16 cellular contexts compared by ENCODE assay signal in the genomic region with DNA sequence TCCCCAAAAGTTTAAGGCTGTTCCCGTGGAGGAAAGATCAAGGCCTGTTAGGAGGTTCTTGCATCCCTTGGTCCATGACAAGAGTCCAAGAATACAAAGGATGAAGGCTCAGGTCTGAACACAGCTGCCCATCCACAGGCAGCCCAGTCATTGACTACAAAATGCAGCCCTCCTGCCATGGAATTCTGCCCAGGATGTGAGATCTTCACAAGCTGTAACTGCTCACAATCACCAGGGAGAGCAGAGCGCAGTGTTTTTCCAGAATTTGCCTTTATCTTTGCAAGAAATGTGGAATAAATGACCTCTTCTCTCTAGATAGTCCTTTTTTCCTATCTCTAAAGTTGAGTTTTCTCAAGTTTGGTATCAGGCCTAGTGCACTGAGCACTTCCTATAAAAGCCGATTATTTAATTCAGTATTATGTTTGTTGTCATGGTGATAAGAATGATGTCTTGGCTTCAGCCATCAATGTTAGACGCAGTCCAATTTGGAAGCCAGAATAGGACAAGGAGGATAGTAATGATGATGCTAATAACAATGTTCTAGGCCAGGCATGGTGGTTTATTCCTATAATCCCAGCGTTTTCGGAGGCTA.
"Had no signal": no experiment of that assay in that cellular context is flagged by ENCODE, and none has a peak within 500 bp of the region (broad histone marks: within the 10 kb centered on the region; RNA-seq: fewer than 3 reads in every experiment).

No MANE protein-coding gene starts in this region.

- H3K27me3 ChIP-seq: ascending aorta, cardiac muscle cell had no signal

- H3K27me3 Mint-ChIP-seq: activated CD4-positive, alpha-beta memory T cell treated with anti-CD3 and anti-CD28 coated beads, Interleukin-2, amount 10 ng/mL, durations not matched to agents 7 days and 5 days; activated CD4-positive, alpha-beta T cell treated with anti-CD3 and anti-CD28 coated beads for 36 hours; naive thymus-derived CD4-positive, alpha-beta T cell; stimulated activated naive CD8-positive, alpha-beta T cell treated with anti-CD3 and anti-CD28 coated beads, Interleukin-15, Interleukin-2, amounts not matched to agents 100 ng/mL and 50 ng/mL, for 24 hours; T-cell had no signal

- H3K27ac Mint-ChIP-seq: activated CD4-positive, alpha-beta memory T cell treated with anti-CD3 and anti-CD28 coated beads, Interleukin-2, amount 10 ng/mL, durations not matched to agents 7 days and 5 days; activated CD4-positive, alpha-beta T cell treated with anti-CD3 and anti-CD28 coated beads for 36 hours; activated T-cell treated with anti-CD3 and anti-CD28 coated beads, Interleukin-2, amount 50 U/mL, for 72 hours; stimulated activated naive CD8-positive, alpha-beta T cell treated with anti-CD3 and anti-CD28 coated beads, Interleukin-15, Interleukin-2, amounts not matched to agents 100 ng/mL and 50 ng/mL, for 24 hours; T-cell had no signal

- H3K9me3 Mint-ChIP-seq: activated CD4-positive, alpha-beta memory T cell treated with anti-CD3 and anti-CD28 coated beads, Interleukin-2, amount 10 ng/mL, durations not matched to agents 7 days and 5 days; activated T-cell treated with anti-CD3 and anti-CD28 coated beads, Interleukin-2, amount 50 U/mL, for 72 hours; T-cell had no signal

- H3K36me3 ChIP-seq: ascending aorta, cardiac muscle cell, thoracic aorta, WERI-Rb-1 had no signal

- H3K4me3 ChIP-seq: ascending aorta, cardiac muscle cell, SK-N-MC, thoracic aorta had no signal

- H3K36me3 Mint-ChIP-seq: T-cell had no signal

- H3K9me3 ChIP-seq: ascending aorta, thoracic aorta had no signal

- H3K4me3 Mint-ChIP-seq: activated CD4-positive, alpha-beta memory T cell treated with anti-CD3 and anti-CD28 coated beads, Interleukin-2, amount 10 ng/mL, durations not matched to agents 7 days and 5 days; activated CD4-positive, alpha-beta T cell treated with anti-CD3 and anti-CD28 coated beads for 36 hours; activated T-cell treated with anti-CD3 and anti-CD28 coated beads, Interleukin-2, amount 50 U/mL, for 72 hours; naive thymus-derived CD4-positive, alpha-beta T cell; stimulated activated naive CD8-positive, alpha-beta T cell treated with anti-CD3 and anti-CD28 coated beads, Interleukin-15, Interleukin-2, amounts not matched to agents 100 ng/mL and 50 ng/mL, for 24 hours; T-cell had no signal

- ATAC-seq: activated CD4-positive, alpha-beta T cell treated with anti-CD3 and anti-CD28 coated beads for 36 hours; activated T-cell treated with anti-CD3 and anti-CD28 coated beads, Interleukin-2, amount 50 U/mL, for 72 hours; left colon; naive thymus-derived CD4-positive, alpha-beta T cell; T-cell had no signal

- H3K27ac ChIP-seq: ascending aorta, cardiac muscle cell, SK-N-MC, thoracic aorta, WERI-Rb-1 had no signal

- DNase-seq: activated CD4-positive, alpha-beta memory T cell treated with anti-CD3 and anti-CD28 coated beads, Interleukin-2, amount 10 ng/mL, durations not matched to agents 7 days and 5 days; activated CD4-positive, alpha-beta T cell treated with anti-CD3 and anti-CD28 coated beads for 36 hours; activated CD8-positive, alpha-beta memory T cell treated with anti-CD3 and anti-CD28 coated beads, Interleukin-2, amount 50 U/mL, for 4 hours; activated T-cell treated with anti-CD3 and anti-CD28 coated beads, Interleukin-2, amount 50 U/mL, for 72 hours; effector memory CD4-positive, alpha-beta T cell; glutamatergic neuron; left colon; naive thymus-derived CD4-positive, alpha-beta T cell; stimulated activated CD4-positive, alpha-beta T cell treated with anti-CD3 and anti-CD28 coated beads, Interleukin-2, amount 100 ng/mL, for 48 hours; T-cell; WERI-Rb-1 had no signal
